ENCODE assay signal across 11 cellular contexts in genomic region chr19:39613597-39613996, GRCh38. TPM values are rescaled to one million over a fixed set of nuclear protein-coding genes. Genes with fewer than 3 reads are reported as not detected.
"Had no signal": no experiment of that assay in that cellular context is flagged by ENCODE, and none has a peak within 500 bp of the region (broad histone marks: within the 10 kb centered on the region; RNA-seq: fewer than 3 reads in every experiment).

No MANE protein-coding gene starts in this region.

- H3K4me2 ChIP-seq: KMS-11 had no signal

- ATAC-seq: HepG2 had no signal

- FAIRE-seq: HepG2, HTR-8/SVneo had no signal

- H3K9ac ChIP-seq: KMS-11 had no signal

- DNase-seq: IMR-90, Karpas-422, KBM-7, KG1 had no signal

- H3K27ac ChIP-seq: HL-60, KMS-11 had no signal

RNA-seq across cellular contexts. Expression of gene LGALS13, which starts 11.3 kb away (rescaled TPM):
- total RNA-seq: HepG2, HT-29, HT1080, IMR-90 had no signal
- polyA plus RNA-seq: HepG2, IgD-negative memory B cell, IMR-90 had no signal

RNA-seq across cellular contexts. Expression of gene LGALS16, which starts 42.1 kb away (rescaled TPM):
- total RNA-seq: HepG2, HT-29, HT1080, IMR-90 had no signal
- polyA plus RNA-seq: HepG2, IgD-negative memory B cell, IMR-90 had no signal
